ENCODE assay signal across 9 cellular contexts in genomic region chr10:15169555-15170407, GRCh38. TPM values are rescaled to one million over a fixed set of nuclear protein-coding genes. Genes with fewer than 3 reads are reported as not detected.
DNase-seq lines count a peak whose midpoint lies in the region; FAIRE-seq and TF ChIP-seq lines count a peak whose summit lies in the region.
"Had no signal": no experiment of that assay in that cellular context is flagged by ENCODE, and none has a peak within 500 bp of the region (broad histone marks: within the 10 kb centered on the region; RNA-seq: fewer than 3 reads in every experiment).

No MANE protein-coding gene starts in this region.

- dilution Hi-C loops in keratinocyte (cut with MboI; ENCODE audit: extremely low pct_ligation_motif_present, low sequenced_read_pairs) = no loop called here

- FAIRE-seq in keratinocyte (lab: Jason Lieb, UNC) = no peak
- FAIRE-seq: islet of Langerhans had no signal

- peaks cover 30% of the 10 kb centered on the region for H3K79me2 ChIP-seq in keratinocyte (ENCODE audit: control insufficient read depth, insufficient read depth, low read length)

- DNase-seq in NCI-H1694 treated with DMSO at 0.1 percent for 48 hours (lab: John Stamatoyannopoulos, UW) = peak; percentile 46
- DNase-seq in activated CD8-positive, alpha-beta memory T cell treated with anti-CD3 and anti-CD28 coated beads, Interleukin-2, amount 50 U/mL, for 4 hours = peak; percentile 26
- DNase-seq in keratinocyte (ENCODE audit: low read depth, low spot score) = no peak
- peak; percentile 32 for DNase-seq in stimulated activated naive CD4-positive, alpha-beta T cell treated with Interleukin-2 at 50 U/mL for 16 hours (lab: John Stamatoyannopoulos, UW)
- DNase-seq in NCI-H2227 (lab: John Stamatoyannopoulos, UW; ENCODE audit: unreplicated experiment) = no peak
- no peak for DNase-seq in NCI-H345 (lab: John Stamatoyannopoulos, UW)
- no peak for DNase-seq in NCI-H2081 (lab: John Stamatoyannopoulos, UW)
- no peak for DNase-seq in SIG-M5 (lab: John Stamatoyannopoulos, UW)

- peak overlapping the region; percentile 1 for H2AFZ ChIP-seq in keratinocyte (ENCODE audit: control insufficient read depth, low read length)

- H3K4me2 ChIP-seq in keratinocyte (ENCODE audit: control insufficient read depth, extremely low read depth, insufficient read depth, low read depth, low read length) = no peak overlapping the region

- no peak for TF ChIP-seq CTCF in keratinocyte (optimal IDR thresholded peaks at IDR 0.05 in 1 of 3, IDR thresholded peaks at IDR 0.05 in 1 of 3, conservative IDR thresholded peaks at IDR 0.05 in 1 of 3; ENCODE audit: extremely low read depth in 1 of 3, insufficient read depth in 2 of 3, low read length in 3 of 3)

- H3K36me3 ChIP-seq in keratinocyte (ENCODE audit: control insufficient read depth in 2 of 2, extremely low read depth in 1 of 2, insufficient read depth in 2 of 2, low read length in 2 of 2) = no peaks in the 10 kb centered on the region

- no peaks in the 10 kb centered on the region for H3K9me3 ChIP-seq in keratinocyte (ENCODE audit: control insufficient read depth, low read depth, low read length)

- H3K4me1 ChIP-seq in keratinocyte (ENCODE audit: control insufficient read depth, extremely low read depth, insufficient read depth, low read length) = peaks cover 28% of the 10 kb centered on the region

- H4K20me1 ChIP-seq in keratinocyte (ENCODE audit: control insufficient read depth, extremely low read depth, insufficient read depth, low read length) = no peaks in the 10 kb centered on the region

- H3K27me3 ChIP-seq in keratinocyte (ENCODE audit: control insufficient read depth, extremely low read depth, insufficient read depth, low read length) = no peaks in the 10 kb centered on the region

- H3K27ac ChIP-seq in keratinocyte (ENCODE audit: control insufficient read depth, insufficient read depth, low read length) = no peak overlapping the region

- H3K4me3 ChIP-seq in keratinocyte (ENCODE audit: control insufficient read depth in 2 of 3, extremely low read depth in 1 of 3, insufficient read depth in 2 of 3, low read depth in 1 of 3, low read length in 3 of 3) = no peak overlapping the region

- no peak overlapping the region for H3K9ac ChIP-seq in keratinocyte (ENCODE audit: control insufficient read depth, extremely low read depth, insufficient read depth, low read length)

- no peaks in the 10 kb centered on the region for H3K9me1 ChIP-seq in keratinocyte (ENCODE audit: control insufficient read depth, extremely low read depth, insufficient read depth, low read length)

RNA-seq across cellular contexts. Expression of gene NMT2, which starts 1.3 kb away (rescaled TPM):
- polyA plus RNA-seq in keratinocyte = 6.7 to 19.1 TPM (median 9.9 TPM) in 3 replicates
- 22.5 TPM for polyA plus RNA-seq in keratinocyte (2011; ENCODE audit: low read depth)
- 10.4 and 12.8 TPM in 2 replicates for polyA plus RNA-seq in keratinocyte (2011; cell fraction: cytosol; rRNA removed)
- polyA plus RNA-seq in keratinocyte (2011; cell fraction: nucleus; rRNA removed) = 14.5 and 15.4 TPM in 2 replicates
- 18.5 and 18.8 TPM in 2 replicates for polyA plus RNA-seq in keratinocyte (2012; ENCODE audit: low replicate concordance)
- polyA minus RNA-seq in keratinocyte = 3.6 to 9.4 TPM (median 6.0 TPM) in 3 replicates
- 4.0 TPM for polyA minus RNA-seq in keratinocyte (2011; cell fraction: cytosol; rRNA and poly(A)+ RNA removed)
- polyA minus RNA-seq in keratinocyte (2011; cell fraction: nucleus; rRNA and poly(A)+ RNA removed) = 2.1 and 5.4 TPM in 2 replicates

Comparison
In these comparisons a context has a peak if more than half of its experiments do, and no peak if none do; other contexts are left out.
1. DNase-seq: peak in NCI-H1694 treated with DMSO at 0.1 percent for 48 hours (single experiment), activated CD8-positive, alpha-beta memory T cell treated with anti-CD3 and anti-CD28 coated beads, Interleukin-2, amount 50 U/mL, for 4 hours (single experiment) and stimulated activated naive CD4-positive, alpha-beta T cell treated with Interleukin-2 at 50 U/mL for 16 hours (single experiment); none in keratinocyte (single experiment), NCI-H2227 (single experiment), NCI-H345 (single experiment), NCI-H2081 (0 of 2) and SIG-M5 (single experiment).